In genomic region chr19:10587839-10588150, GRCh38 we compare ENCODE assay signal across 17 cellular contexts. TPM values are rescaled to one million over a fixed set of nuclear protein-coding genes. Genes with fewer than 3 reads are reported as not detected.
A peak's percentile ranks its signal among the peaks of the same experiment; 100 is the strongest.
DNase-seq lines count a peak whose midpoint lies in the region; TF ChIP-seq lines count a peak whose summit lies in the region.
"Had no signal": no experiment of that assay in that cellular context is flagged by ENCODE, and none has a peak within 500 bp of the region (broad histone marks: within the 10 kb centered on the region; RNA-seq: fewer than 3 reads in every experiment).

No MANE protein-coding gene starts in this region.

- in situ Hi-C loops in mammary epithelial cell (cut with MboI; ENCODE audit: low sequenced_read_pairs in 2 of 2): no loop called here

- BruUV-seq in MCF 10A (replicated peaks; lab: Mats Ljungman, UMichigan): no TSS peak
- BruUV-seq in mammary epithelial cell (replicated peaks; lab: Mats Ljungman, UMichigan): no TSS peak

- H3K27ac ChIP-seq in breast epithelium (no peak overlapping the region), mammary epithelial cell (ENCODE audit: insufficient read depth, low read depth, low read length) (no peak overlapping the region), Peyer's patch (no peak overlapping the region), sigmoid colon (no peak overlapping the region)

- H3K4me3 Mint-ChIP-seq in MCF 10A (ENCODE audit: unreplicated experiment): peak overlapping the region; percentile 13
- H3K4me3 Mint-ChIP-seq in nephron: peak overlapping the region in 2 of 3 experiments; percentile 35 to 52
- H3K4me3 Mint-ChIP-seq: CD8-positive, alpha-beta T cell had no signal

- no peak for TF ChIP-seq CTCF in MCF 10A (IDR thresholded peaks at IDR 0.05; ENCODE audit: unreplicated experiment)
- TF ChIP-seq CTCF in breast epithelium (IDR thresholded peaks at IDR 0.05): no peak
- no peak for TF ChIP-seq CTCF in mammary epithelial cell (conservative IDR thresholded peaks at IDR 0.05 in 1 of 2, IDR thresholded peaks at IDR 0.05 in 1 of 2; ENCODE audit: extremely low read depth in 1 of 2, insufficient read depth in 1 of 2, low read depth in 1 of 2, low read length in 2 of 2)
- no peak for TF ChIP-seq CTCF in nephron (IDR thresholded peaks at IDR 0.05; ENCODE audit: unreplicated experiment in 3 of 3)
- no peak for TF ChIP-seq CTCF in Peyer's patch (IDR thresholded peaks at IDR 0.05)
- TF ChIP-seq CTCF in sigmoid colon (IDR thresholded peaks at IDR 0.05): no peak

- no peak overlapping the region for H3K4me3 ChIP-seq in breast epithelium
- no peak overlapping the region for H3K4me3 ChIP-seq in mammary epithelial cell (replicated peaks in 1 of 3; ENCODE audit: insufficient read depth in 1 of 3, low read depth in 2 of 3, low read length in 3 of 3)
- no peak overlapping the region for H3K4me3 ChIP-seq in Peyer's patch
- no peak overlapping the region for H3K4me3 ChIP-seq in sigmoid colon

- POLR2A ChIA-PET in MCF 10A (lab: Yijun Ruan, JAX): no interaction called here

- H4K20me1 ChIP-seq in mammary epithelial cell (ENCODE audit: insufficient read depth, low read length): no peaks in the 10 kb centered on the region

- H3K36me3 ChIP-seq in breast epithelium: no peaks in the 10 kb centered on the region
- H3K36me3 ChIP-seq in mammary epithelial cell (ENCODE audit: insufficient read depth, low read length): no peaks in the 10 kb centered on the region
- no peaks in the 10 kb centered on the region for H3K36me3 ChIP-seq in Peyer's patch
- no peaks in the 10 kb centered on the region for H3K36me3 ChIP-seq in sigmoid colon

- intact Hi-C loops in MCF 10A (cut with micrococcal nuclease) (no loop called here), breast epithelium (cut with DNase I; ENCODE audit: low total_unique reads) (no loop called here), mammary epithelial cell (cut with micrococcal nuclease) (loop anchor here (5.0 kb wide), 1 partner anchor 40 kb away; the partner anchor contains the start of gene SLC44A2), sigmoid colon (cut with DNase I) (no loop called here)

- TF ChIP-seq POLR2A in breast epithelium (IDR thresholded peaks at IDR 0.05) (no peak), Peyer's patch (IDR thresholded peaks at IDR 0.05) (no peak), sigmoid colon (IDR thresholded peaks at IDR 0.05) (no peak)

- dilution Hi-C loops in mammary epithelial cell (cut with HindIII; ENCODE audit: low sequenced_read_pairs): no loop called here

- H3K27me3 ChIP-seq in breast epithelium (no peaks in the 10 kb centered on the region), mammary epithelial cell (ENCODE audit: insufficient read depth, low read length) (no peaks in the 10 kb centered on the region), Peyer's patch (no peaks in the 10 kb centered on the region), sigmoid colon (peaks cover 0 to 37% (median 28%) of the 10 kb centered on the region in 3 donors)

- no peak for DNase-seq in MCF 10A (ENCODE audit: unreplicated experiment)
- DNase-seq in breast epithelium (ENCODE audit: low spot score in 2 of 2): no peak
- DNase-seq in mammary epithelial cell: no peak
- no peak for DNase-seq in A172 (ENCODE audit: low spot score)
- no peak for DNase-seq in Peyer's patch
- DNase-seq in sigmoid colon: no peak
- DNase-seq in NCI-H510A treated with DMSO at 0.1 percent for 48 hours (lab: John Stamatoyannopoulos, UW): no peak
- DNase-seq: AML-193; C1 segment of cervical spinal cord; CD8-positive, alpha-beta T cell; GOT3; MM.1S; NCI-H1048; NCI-H187 treated with DMSO at 0.1 percent for 48 hours; NK-92 treated with Interleukin-12 subunit alpha and Interleukin-12 subunit beta, amount 100 ng/mL, for 24 hours had no signal

- H3K4me1 Mint-ChIP-seq in MCF 10A (ENCODE audit: insufficient read depth, unreplicated experiment) (peaks cover 7% of the 10 kb centered on the region), nephron (no peaks in the 10 kb centered on the region)

- H3K36me3 Mint-ChIP-seq in MCF 10A (ENCODE audit: insufficient read depth, unreplicated experiment) (no peaks in the 10 kb centered on the region), nephron (ENCODE audit: low read depth) (peaks cover 6% of the 10 kb centered on the region)
- H3K36me3 Mint-ChIP-seq: CD8-positive, alpha-beta T cell had no signal

- H3K9me3 Mint-ChIP-seq in MCF 10A (ENCODE audit: unreplicated experiment) (peaks cover 7% of the 10 kb centered on the region), nephron (peaks cover 8% of the 10 kb centered on the region)
- H3K9me3 Mint-ChIP-seq: CD8-positive, alpha-beta T cell had no signal

- peaks cover 20% of the 10 kb centered on the region for H3K27me3 Mint-ChIP-seq in MCF 10A (ENCODE audit: insufficient read depth, unreplicated experiment)
- H3K27me3 Mint-ChIP-seq in nephron (ENCODE audit: low read depth): peaks cover 70% of the 10 kb centered on the region

- H3K27ac Mint-ChIP-seq in MCF 10A (ENCODE audit: low read depth, unreplicated experiment) (no peak overlapping the region), nephron (no peak overlapping the region)
- H3K27ac Mint-ChIP-seq: CD8-positive, alpha-beta T cell had no signal

- WGBS in mammary epithelial cell (ENCODE audit: low coverage, missing lambda C conversion rate): 100% methylated on average over 2 of the region's 2 CpGs
- 95 to 96% methylated on average over 2 of the region's 2 CpGs for WGBS in sigmoid colon, 2 donors

- no peak overlapping the region for H3K4me2 ChIP-seq in mammary epithelial cell (ENCODE audit: insufficient read depth, low read depth, low read length)

- no peak for TF ChIP-seq EP300 in sigmoid colon (IDR thresholded peaks at IDR 0.05)

- peaks cover 23% of the 10 kb centered on the region for H3K79me2 ChIP-seq in mammary epithelial cell (ENCODE audit: insufficient read depth, low read length)

- no peak overlapping the region for H3K9ac ChIP-seq in mammary epithelial cell (ENCODE audit: insufficient read depth, low read length)

- peak overlapping the region; percentile 95 for H2AFZ ChIP-seq in mammary epithelial cell (ENCODE audit: low read depth, low read length)

- H3K9me3 ChIP-seq in breast epithelium (no peaks in the 10 kb centered on the region), mammary epithelial cell (replicated peaks; ENCODE audit: insufficient read depth, low read length) (no peaks in the 10 kb centered on the region), Peyer's patch (no peaks in the 10 kb centered on the region), sigmoid colon (no peaks in the 10 kb centered on the region)

- no peaks in the 10 kb centered on the region for H3K4me1 ChIP-seq in breast epithelium
- H3K4me1 ChIP-seq in mammary epithelial cell (ENCODE audit: insufficient read depth, low read length): no peaks in the 10 kb centered on the region
- H3K4me1 ChIP-seq in Peyer's patch: no peaks in the 10 kb centered on the region
- no peaks in the 10 kb centered on the region for H3K4me1 ChIP-seq in sigmoid colon

- CTCF ChIA-PET in MCF 10A (lab: Yijun Ruan, JAX) (interaction anchor here (1.0 kb wide), 1 partner anchor 15 kb away, joined by 3 read pairs; no protein-coding TSS in a partner anchor), mammary epithelial cell (lab: Charles Lee; ENCODE audit: low non-redundant PET) (no interaction called here)

RNA-seq across cellular contexts. Expression of gene AP1M2, which starts 0.7 kb away (rescaled TPM):
- total RNA-seq in MCF 10A (2022) (1.8 and 6.1 TPM in 2 replicates), breast epithelium (10 to 100 TPM in 2 of 3 donors, not detected in 1; 34.1 to 49.9 TPM), mammary epithelial cell (100 to 1,000 TPM in 1 of 2 donors, 10 to 100 TPM in 1; 86.3 to 119 TPM), Peyer's patch (100 to 1,000 TPM in 1 of 4 donors, 10 to 100 TPM in 3; 60.2 to 102 (median 82.5) TPM), sigmoid colon (1 to 10 TPM in 2 of 4 donors, not detected in 2; 1.1 to 3.0 TPM)
- polyA plus RNA-seq in mammary epithelial cell (113 TPM), sigmoid colon (100 to 1,000 TPM in 2 of 3 donors, 10 to 100 TPM in 1; 95.8 to 178 (median 150) TPM)
- 170 TPM for polyA minus RNA-seq in mammary epithelial cell
- 39.4 and 41.9 TPM in 2 replicates for total RNA-seq in A172 (2014; rRNA removed; shearing (Covaris generic))
- total RNA-seq: CD8-positive, alpha-beta T cell; LHCN-M2 had no signal

RNA-seq across cellular contexts. Expression of gene CDKN2D, which starts 19.0 kb away (rescaled TPM):
- total RNA-seq in MCF 10A (2022) (2.5 and 2.6 TPM in 2 replicates), breast epithelium (1 to 10 TPM; 5.3 to 9.4 (median 8.8) TPM), mammary epithelial cell (1 to 10 TPM; 3.3 to 8.2 TPM), Peyer's patch (1 to 10 TPM; 3.3 to 7.7 (median 6.4) TPM), sigmoid colon (10 to 100 TPM in 3 of 4 donors, 1 to 10 TPM in 1; 7.5 to 14.9 (median 11.3) TPM)
- polyA plus RNA-seq in mammary epithelial cell (8.9 TPM), sigmoid colon (10 to 100 TPM; 17.4 to 28.2 (median 17.8) TPM)
- 0.57 TPM for polyA minus RNA-seq in mammary epithelial cell
- total RNA-seq in A172 (2014; rRNA removed; shearing (Covaris generic)): 10.6 and 11.3 TPM in 2 replicates

RNA-seq across cellular contexts. Expression of gene KRI1, which starts 22.0 kb away (rescaled TPM):
- total RNA-seq in MCF 10A (2022): 23.3 and 27.4 TPM in 2 replicates
- total RNA-seq in breast epithelium: 10 to 100 TPM; 16.4 to 23.6 (median 17.6) TPM
- total RNA-seq in mammary epithelial cell: 10 to 100 TPM; 10.3 to 32.7 TPM
- 13.2 TPM for polyA plus RNA-seq in mammary epithelial cell
- 19.7 TPM for polyA minus RNA-seq in mammary epithelial cell
- 7.4 and 9.5 TPM in 2 replicates for total RNA-seq in A172 (2014; rRNA removed; shearing (Covaris generic))
- 10 to 100 TPM; 16.3 to 97.4 (median 20.0) TPM for total RNA-seq in Peyer's patch
- total RNA-seq in sigmoid colon: 10 to 100 TPM; 13.6 to 21.1 (median 16.1) TPM
- polyA plus RNA-seq in sigmoid colon: 10 to 100 TPM in 2 of 3 donors, 1 to 10 TPM in 1; 7.2 to 28.9 (median 11.4) TPM

RNA-seq across cellular contexts. Expression of gene SLC44A2, which starts 37.6 kb away (rescaled TPM):
- total RNA-seq in MCF 10A (2022) (6.2 and 10.6 TPM in 2 replicates), breast epithelium (10 to 100 TPM; 63.0 to 92.5 (median 67.5) TPM), mammary epithelial cell (10 to 100 TPM; 64.8 to 87.9 TPM), Peyer's patch (10 to 100 TPM; 24.2 to 81.7 (median 57.6) TPM), sigmoid colon (10 to 100 TPM; 19.3 to 31.0 (median 25.3) TPM)
- polyA plus RNA-seq in mammary epithelial cell (65.0 TPM), sigmoid colon (10 to 100 TPM; 12.9 to 88.6 (median 23.4) TPM)
- polyA minus RNA-seq in mammary epithelial cell: 261 TPM
- total RNA-seq in A172 (2014; rRNA removed; shearing (Covaris generic)): 54.9 and 327 TPM in 2 replicates

RNA-seq across cellular contexts. Expression of gene ATG4D, which starts 44.1 kb away (rescaled TPM):
- 22.6 and 36.8 TPM in 2 replicates for total RNA-seq in MCF 10A (2022)
- total RNA-seq in breast epithelium: 10 to 100 TPM; 13.1 to 18.0 (median 16.1) TPM
- total RNA-seq in mammary epithelial cell: 10 to 100 TPM; 20.7 to 28.9 TPM
- 16.9 TPM for polyA plus RNA-seq in mammary epithelial cell
- 24.2 TPM for polyA minus RNA-seq in mammary epithelial cell
- 62.5 and 68.0 TPM in 2 replicates for total RNA-seq in A172 (2014; rRNA removed; shearing (Covaris generic))
- total RNA-seq in Peyer's patch: 100 to 1,000 TPM in 3 of 4 donors, 10 to 100 TPM in 1; 36.3 to 169 (median 150) TPM
- 10 to 100 TPM; 11.4 to 25.5 (median 16.7) TPM for total RNA-seq in sigmoid colon
- 10 to 100 TPM; 70.3 to 82.5 (median 77.5) TPM for polyA plus RNA-seq in sigmoid colon
